ENCODE assay signal across 8 cellular contexts in genomic region chr19:13151605-13152355, GRCh38. TPM values are rescaled to one million over a fixed set of nuclear protein-coding genes. Genes with fewer than 3 reads are reported as not detected.
DNase-seq lines count a peak whose midpoint lies in the region; ATAC-seq and TF ChIP-seq lines count a peak whose summit lies in the region.

No MANE protein-coding gene starts in this region.

- TF ChIP-seq CTCF in GM12875 (IDR thresholded peaks at IDR 0.05; ENCODE audit: borderline replicate concordance, insufficient read depth, low read depth, low read length) (no peak), right atrium auricular region (IDR thresholded peaks at IDR 0.05) (peak in 1 of 2 donors; percentile 10)

- no peaks in the 10 kb centered on the region for H3K27me3 ChIP-seq in right atrium auricular region

- H3K27ac ChIP-seq in right atrium auricular region (peak overlapping the region; percentile 99), urinary bladder (ENCODE audit: low read depth) (peak overlapping the region; percentile 98)

- no peaks in the 10 kb centered on the region for H3K36me3 ChIP-seq in right atrium auricular region
- no peaks in the 10 kb centered on the region for H3K36me3 ChIP-seq in urinary bladder (ENCODE audit: insufficient read depth)

- ATAC-seq in HG02885 (IDR thresholded peaks at IDR 0.05; ENCODE audit: poor library complexity, unreplicated experiment), result peak; percentile 51

- peak; percentile 96 for DNase-seq in NCI-H2029 (lab: John Stamatoyannopoulos, UW)
- DNase-seq in T-helper 22 cell (ENCODE audit: low read depth), result peak; percentile 94
- peak; percentile 76 to 98 (median 96) for DNase-seq in anterior cingulate cortex (lab: John Stamatoyannopoulos, UW)
- DNase-seq in right atrium auricular region (ENCODE audit: low spot score), result peak; percentile 99
- peak; percentile 91 for DNase-seq in pulmonary artery endothelial cell (ENCODE audit: low read depth, low spot score)

- H3K9me3 ChIP-seq in right atrium auricular region, result no peaks in the 10 kb centered on the region

- under 1% methylated on average over 71 of the region's 71 CpGs for WGBS in urinary bladder

- H3K4me1 ChIP-seq in right atrium auricular region (peaks cover 0 to 49% of the 10 kb centered on the region in 2 donors), urinary bladder (ENCODE audit: insufficient read depth) (peaks cover 2% of the 10 kb centered on the region)

- H3K4me3 ChIP-seq in GM12875 (ENCODE audit: low read depth, low read length), result peak overlapping the region; percentile 100
- peak overlapping the region; percentile 95 for H3K4me3 ChIP-seq in right atrium auricular region
- H3K4me3 ChIP-seq in urinary bladder (ENCODE audit: low read depth, low read length), result peak overlapping the region; percentile 83

RNA-seq across cellular contexts. Expression of gene IER2, which starts 1.6 kb away (rescaled TPM):
- total RNA-seq in right atrium auricular region, result 100 to 1,000 TPM in 1 of 2 donors, 10 to 100 TPM in 1; 35.4 to 139 TPM
- 24.4 and 27.4 TPM in 2 replicates for total RNA-seq in pulmonary artery endothelial cell
- total RNA-seq in urinary bladder, result 17.0 TPM
- 268 TPM for polyA plus RNA-seq in urinary bladder

RNA-seq across cellular contexts. Expression of gene STX10, which starts 1.6 kb away (rescaled TPM):
- total RNA-seq in right atrium auricular region (10 to 100 TPM; 33.1 to 39.2 TPM), pulmonary artery endothelial cell (67.4 and 88.2 TPM in 2 replicates), urinary bladder (26.4 TPM)
- 76.1 TPM for polyA plus RNA-seq in urinary bladder

RNA-seq across cellular contexts. Expression of gene NACC1, which starts 33.7 kb away (rescaled TPM):
- total RNA-seq in right atrium auricular region, result 10 to 100 TPM; 25.4 to 27.3 TPM
- 58.3 and 86.2 TPM in 2 replicates for total RNA-seq in pulmonary artery endothelial cell
- 10.2 TPM for total RNA-seq in urinary bladder
- 25.7 TPM for polyA plus RNA-seq in urinary bladder

RNA-seq across cellular contexts. Expression of gene TRMT1, which starts 35.2 kb away (rescaled TPM):
- total RNA-seq in right atrium auricular region (10 to 100 TPM; 13.6 to 15.0 TPM), pulmonary artery endothelial cell (39.2 and 47.7 TPM in 2 replicates), urinary bladder (16.5 TPM)
- 31.2 TPM for polyA plus RNA-seq in urinary bladder

RNA-seq across cellular contexts. Expression of gene LYL1, which starts 49.1 kb away (rescaled TPM):
- total RNA-seq in right atrium auricular region (10 to 100 TPM; 10.2 to 15.3 TPM), pulmonary artery endothelial cell (45.2 and 55.5 TPM in 2 replicates), urinary bladder (4.8 TPM)
- polyA plus RNA-seq in urinary bladder, result 15.7 TPM

Comparison
In these comparisons a context has a peak if more than half of its experiments do, and no peak if none do; other contexts are left out.
1. Peak in every context shown above with its lines: DNase-seq, ATAC-seq, H3K4me3 ChIP-seq and H3K27ac ChIP-seq.